ENCODE assay signal across 8 cellular contexts in genomic region chr16:19886061-19886792, GRCh38. TPM values are rescaled to one million over a fixed set of nuclear protein-coding genes. Genes with fewer than 3 reads are reported as not detected.
DNase-seq lines count a peak whose midpoint lies in the region; ATAC-seq and TF ChIP-seq lines count a peak whose summit lies in the region.

No MANE protein-coding gene starts in this region.

- no peak overlapping the region for H3K27ac ChIP-seq in PC-3 (ENCODE audit: low read length)

- peak overlapping the region; percentile 72 to 94 (median 88) for H3K4me3 Mint-ChIP-seq in naive thymus-derived CD8-positive, alpha-beta T cell

- H3K27me3 ChIP-seq in PC-3 (ENCODE audit: low read length): no peaks in the 10 kb centered on the region

- BruUV-seq in PC-3 (replicated peaks; lab: Mats Ljungman, UMichigan): no TSS peak

- CTCF ChIA-PET in PC-3 (lab: Charles Lee): interaction anchor here (1.2 to 1.4 kb wide), 2 partner anchors 285 to 302 kb away, joined by 4 to 7 read pairs; no protein-coding TSS in a partner anchor

- DNase-seq in HT1080 (ENCODE audit: low read depth) (peak; percentile 76), PC-3 (peak; percentile 83), activated T-cell treated with anti-CD3 and anti-CD28 coated beads for 4 hours (peak; percentile 79)
- DNase-seq in naive thymus-derived CD8-positive, alpha-beta T cell: peak; percentile 60 to 86 (median 72)
- peak; percentile 59 to 68 for DNase-seq in stimulated activated CD8-positive, alpha-beta memory T cell treated with anti-CD3 and anti-CD28 coated beads, Interleukin-7, amount 100 ng/mL, for 4 hours (ENCODE audit: low read depth in 2 of 2)

- peak overlapping the region; percentile 58 for H3K4me2 ChIP-seq in PC-3 (ENCODE audit: low read length)

- TF ChIP-seq CTCF in GM12875 (IDR thresholded peaks at IDR 0.05; ENCODE audit: borderline replicate concordance, insufficient read depth, low read depth, low read length) (peak; percentile 100), PC-3 (conservative IDR thresholded peaks at IDR 0.05; ENCODE audit: low read depth, low read length) (peak; percentile 95)

- POLR2A ChIA-PET in PC-3 (lab: Charles Lee; ENCODE audit: unreplicated experiment): no interaction called here
- POLR2A ChIA-PET in naive thymus-derived CD8-positive, alpha-beta T cell (lab: Charles Lee): interaction anchor here (1.0 kb wide), 2 partner anchors 327 to 331 kb away, joined by 4 to 8 read pairs; partner anchors contain the start of gene VPS35L

- no peaks in the 10 kb centered on the region for H3K9me3 ChIP-seq in PC-3 (ENCODE audit: low read length)

- H3K79me2 ChIP-seq in PC-3 (ENCODE audit: low read length): peaks cover 27% of the 10 kb centered on the region; the same call in 1 of the 2 replicates

- peaks cover 13 to 28% (median 24%) of the 10 kb centered on the region in 4 donors for H3K4me1 Mint-ChIP-seq in naive thymus-derived CD8-positive, alpha-beta T cell

- peak overlapping the region; percentile 84 for H2AFZ ChIP-seq in PC-3 (ENCODE audit: low read length)

- no peak overlapping the region for H3K4me3 ChIP-seq in GM12875 (ENCODE audit: low read depth, low read length)
- no peak overlapping the region for H3K4me3 ChIP-seq in PC-3 (ENCODE audit: low read length)

- peak overlapping the region in 4 of 10 donors; percentile 54 to 73 (median 66) for H3K27ac Mint-ChIP-seq in naive thymus-derived CD8-positive, alpha-beta T cell

- no peaks in the 10 kb centered on the region for H3F3A ChIP-seq in PC-3 (ENCODE audit: low read length, unreplicated experiment)

- peaks cover 18 to 41% (median 30%) of the 10 kb centered on the region in 5 donors for H3K27me3 Mint-ChIP-seq in naive thymus-derived CD8-positive, alpha-beta T cell

- H3K9me3 Mint-ChIP-seq in naive thymus-derived CD8-positive, alpha-beta T cell: no peaks in the 10 kb centered on the region

- H3K4me1 ChIP-seq in PC-3 (ENCODE audit: insufficient read depth, low read length): peaks cover 4% of the 10 kb centered on the region; the same call in 1 of the 2 replicates

- H4K20me1 ChIP-seq in PC-3 (ENCODE audit: low read length): no peaks in the 10 kb centered on the region

- H3K9me2 ChIP-seq in PC-3 (replicated peaks; ENCODE audit: low read length): no peaks in the 10 kb centered on the region

- H3K36me3 Mint-ChIP-seq in naive thymus-derived CD8-positive, alpha-beta T cell: no peaks in the 10 kb centered on the region

- ATAC-seq in PC-3: peak; percentile 36
- peak; percentile 67 for ATAC-seq in esophagus mucosa
- ATAC-seq in naive thymus-derived CD8-positive, alpha-beta T cell: peak; percentile 52 to 64
- no peak for ATAC-seq in HG03520 (IDR thresholded peaks at IDR 0.05; ENCODE audit: unreplicated experiment)

- no peaks in the 10 kb centered on the region for H3K36me3 ChIP-seq in PC-3 (ENCODE audit: low read depth, low read length)

- no peak overlapping the region for H3K9ac ChIP-seq in PC-3 (ENCODE audit: low read length)

- intact Hi-C loops in PC-3 (cut with micrococcal nuclease): loop anchor here (5.0 kb wide), 2 partner anchors 189 to 329 kb away; partner anchors contain the start of gene VPS35L

RNA-seq across cellular contexts. Expression of gene GPRC5B, which starts 1.6 kb away (rescaled TPM):
- total RNA-seq in HT1080 (2014; rRNA removed; shearing (Covaris generic)): 1.2 and 2.7 TPM in 2 replicates
- polyA plus RNA-seq in HT1080 (2015; cell fraction: cytosol; rRNA removed): 1.3 and 1.7 TPM in 2 replicates
- 2.2 and 3.1 TPM in 2 replicates for polyA plus RNA-seq in HT1080 (2015; cell fraction: nucleus; rRNA removed)
- total RNA-seq in PC-3 (2014; rRNA removed) (5.5 and 12.4 TPM in 2 replicates), esophagus mucosa (3.1 TPM)
- not detected for total RNA-seq in naive thymus-derived CD8-positive, alpha-beta T cell
- polyA plus RNA-seq in naive thymus-derived CD8-positive, alpha-beta T cell: 1 to 10 TPM in 1 of 3 donors, under 1 TPM in 1, not detected in 1; 0.10 to 1.2 TPM
